Comparison of ENCODE assay signal across 8 cellular contexts in genomic region chr10:57579926-57580325, GRCh38.
DNase-seq lines count a peak whose midpoint lies in the region; ATAC-seq lines count a peak whose summit lies in the region.

No MANE protein-coding gene starts in this region.

- H3K27me3 Mint-ChIP-seq in activated CD4-positive, alpha-beta T cell treated with anti-CD3 and anti-CD28 coated beads, Interleukin-2, amount 10 ng/mL, durations not matched to agents 24 days and 14 days: no peaks in the 10 kb centered on the region

- H3K9me3 Mint-ChIP-seq in activated CD4-positive, alpha-beta T cell treated with anti-CD3 and anti-CD28 coated beads, Interleukin-2, amount 10 ng/mL, durations not matched to agents 24 days and 14 days: peaks cover 7% of the 10 kb centered on the region

- no peaks in the 10 kb centered on the region for H3K36me3 Mint-ChIP-seq in activated CD4-positive, alpha-beta T cell treated with anti-CD3 and anti-CD28 coated beads, Interleukin-2, amount 10 ng/mL, durations not matched to agents 24 days and 14 days (ENCODE audit: low read depth)

- intact Hi-C loops in activated CD4-positive, alpha-beta T cell treated with anti-CD3 and anti-CD28 coated beads, Interleukin-2, amount 10 ng/mL, durations not matched to agents 24 days and 14 days (cut with micrococcal nuclease): no loop called here

- ATAC-seq in HG02884 (IDR thresholded peaks at IDR 0.05; ENCODE audit: unreplicated experiment) (peak; percentile 48), GM18519 (IDR thresholded peaks at IDR 0.05; ENCODE audit: low FRiP score, unreplicated experiment) (no peak)

- DNase-seq in DMS153 treated with DMSO at 0.1 percent for 48 hours (lab: John Stamatoyannopoulos, UW; ENCODE audit: unreplicated experiment): peak; percentile 35
- DNase-seq in SKM-1 (lab: John Stamatoyannopoulos, UW; ENCODE audit: unreplicated experiment): peak; percentile 10
- DNase-seq in left kidney (ENCODE audit: low read depth, low spot score): peak; percentile 43
- no peak for DNase-seq in epidermal melanocyte (ENCODE audit: insufficient read length, low spot score)
- no peak for DNase-seq in activated CD4-positive, alpha-beta T cell treated with anti-CD3 and anti-CD28 coated beads, Interleukin-2, amount 10 ng/mL, durations not matched to agents 24 days and 14 days
- no peak for DNase-seq in activated T-cell treated with anti-CD3 and anti-CD28 coated beads for 4 hours

- no peak overlapping the region for H3K27ac Mint-ChIP-seq in activated CD4-positive, alpha-beta T cell treated with anti-CD3 and anti-CD28 coated beads, Interleukin-2, amount 10 ng/mL, durations not matched to agents 24 days and 14 days

- no peaks in the 10 kb centered on the region for H3K4me1 Mint-ChIP-seq in activated CD4-positive, alpha-beta T cell treated with anti-CD3 and anti-CD28 coated beads, Interleukin-2, amount 10 ng/mL, durations not matched to agents 24 days and 14 days

- H3K4me3 Mint-ChIP-seq in activated CD4-positive, alpha-beta T cell treated with anti-CD3 and anti-CD28 coated beads, Interleukin-2, amount 10 ng/mL, durations not matched to agents 24 days and 14 days: no peak overlapping the region

Comparison
In these comparisons a context has a peak if more than half of its experiments do, and no peak if none do; other contexts are left out.
1. DNase-seq: peak in DMS153 treated with DMSO at 0.1 percent for 48 hours (single experiment), SKM-1 (single experiment) and left kidney (single experiment); none in epidermal melanocyte (single experiment), activated CD4-positive, alpha-beta T cell treated with anti-CD3 and anti-CD28 coated beads, Interleukin-2, amount 10 ng/mL, durations not matched to agents 24 days and 14 days (single experiment) and activated T-cell treated with anti-CD3 and anti-CD28 coated beads for 4 hours (single experiment).